Comparison of ENCODE assay signal across 8 cellular contexts in the genomic region with DNA sequence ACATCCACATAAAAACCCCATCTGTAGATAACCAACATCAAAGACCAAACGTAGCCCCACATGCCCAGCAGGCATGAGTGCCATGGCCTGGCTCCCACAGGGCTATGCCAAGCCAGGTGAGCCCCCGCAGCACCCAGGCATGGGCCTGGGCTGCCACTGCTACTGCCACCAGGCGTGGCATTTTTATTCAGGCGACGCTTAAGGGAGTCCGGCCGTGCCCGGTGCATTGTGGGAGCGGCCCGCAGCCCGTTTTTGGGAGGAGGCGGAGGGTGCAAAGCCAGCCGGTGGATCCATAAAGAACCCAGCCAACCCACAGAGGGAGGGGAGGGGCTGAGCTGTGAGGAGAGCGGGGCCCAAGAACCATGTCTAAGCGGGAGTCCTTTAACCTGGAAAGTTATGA.
"Had no signal": no experiment of that assay in that cellular context is flagged by ENCODE, and none has a peak within 500 bp of the region (broad histone marks: within the 10 kb centered on the region; RNA-seq: fewer than 3 reads in every experiment).

No MANE protein-coding gene starts in this region.

- H3K4me3 Mint-ChIP-seq: IgD-negative memory B cell had no signal

- H3K27ac ChIP-seq: HL-60, KMS-11 had no signal

- DNase-seq: IMR-90, KBM-7, KG1 had no signal

- H3K36me3 Mint-ChIP-seq: IgD-negative memory B cell had no signal

- ATAC-seq: HepG2, K562 had no signal

- H3K27ac Mint-ChIP-seq: IgD-negative memory B cell had no signal
